ENCODE assay signal across 1 cellular context in the genomic region with DNA sequence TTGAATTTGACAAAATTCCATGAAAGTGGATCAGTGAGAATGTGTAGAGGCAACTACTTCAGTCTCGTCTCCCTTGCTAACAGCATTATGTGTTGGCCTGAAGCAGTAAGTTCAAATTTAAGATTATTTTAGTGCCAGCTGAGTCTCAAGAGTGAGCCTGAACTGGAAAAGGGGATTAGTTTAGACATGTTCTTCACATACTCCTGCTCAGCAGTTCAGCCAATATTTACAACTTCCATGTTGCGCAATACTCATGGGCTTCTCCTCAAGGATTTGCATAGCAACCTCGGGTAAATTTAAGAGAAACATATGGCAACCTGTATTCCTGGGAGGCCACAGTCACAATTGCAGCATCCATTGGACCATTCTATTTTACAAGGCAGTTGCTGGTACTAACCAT.
TF ChIP-seq lines count a peak whose summit lies in the region.

No MANE protein-coding gene starts in this region.

TF ChIP-seq in GM23338, 12 proteins besides CTCF, POLR2A, EP300 and RAD21 (continued from another document):
- TF ChIP-seq, protein P1, sequence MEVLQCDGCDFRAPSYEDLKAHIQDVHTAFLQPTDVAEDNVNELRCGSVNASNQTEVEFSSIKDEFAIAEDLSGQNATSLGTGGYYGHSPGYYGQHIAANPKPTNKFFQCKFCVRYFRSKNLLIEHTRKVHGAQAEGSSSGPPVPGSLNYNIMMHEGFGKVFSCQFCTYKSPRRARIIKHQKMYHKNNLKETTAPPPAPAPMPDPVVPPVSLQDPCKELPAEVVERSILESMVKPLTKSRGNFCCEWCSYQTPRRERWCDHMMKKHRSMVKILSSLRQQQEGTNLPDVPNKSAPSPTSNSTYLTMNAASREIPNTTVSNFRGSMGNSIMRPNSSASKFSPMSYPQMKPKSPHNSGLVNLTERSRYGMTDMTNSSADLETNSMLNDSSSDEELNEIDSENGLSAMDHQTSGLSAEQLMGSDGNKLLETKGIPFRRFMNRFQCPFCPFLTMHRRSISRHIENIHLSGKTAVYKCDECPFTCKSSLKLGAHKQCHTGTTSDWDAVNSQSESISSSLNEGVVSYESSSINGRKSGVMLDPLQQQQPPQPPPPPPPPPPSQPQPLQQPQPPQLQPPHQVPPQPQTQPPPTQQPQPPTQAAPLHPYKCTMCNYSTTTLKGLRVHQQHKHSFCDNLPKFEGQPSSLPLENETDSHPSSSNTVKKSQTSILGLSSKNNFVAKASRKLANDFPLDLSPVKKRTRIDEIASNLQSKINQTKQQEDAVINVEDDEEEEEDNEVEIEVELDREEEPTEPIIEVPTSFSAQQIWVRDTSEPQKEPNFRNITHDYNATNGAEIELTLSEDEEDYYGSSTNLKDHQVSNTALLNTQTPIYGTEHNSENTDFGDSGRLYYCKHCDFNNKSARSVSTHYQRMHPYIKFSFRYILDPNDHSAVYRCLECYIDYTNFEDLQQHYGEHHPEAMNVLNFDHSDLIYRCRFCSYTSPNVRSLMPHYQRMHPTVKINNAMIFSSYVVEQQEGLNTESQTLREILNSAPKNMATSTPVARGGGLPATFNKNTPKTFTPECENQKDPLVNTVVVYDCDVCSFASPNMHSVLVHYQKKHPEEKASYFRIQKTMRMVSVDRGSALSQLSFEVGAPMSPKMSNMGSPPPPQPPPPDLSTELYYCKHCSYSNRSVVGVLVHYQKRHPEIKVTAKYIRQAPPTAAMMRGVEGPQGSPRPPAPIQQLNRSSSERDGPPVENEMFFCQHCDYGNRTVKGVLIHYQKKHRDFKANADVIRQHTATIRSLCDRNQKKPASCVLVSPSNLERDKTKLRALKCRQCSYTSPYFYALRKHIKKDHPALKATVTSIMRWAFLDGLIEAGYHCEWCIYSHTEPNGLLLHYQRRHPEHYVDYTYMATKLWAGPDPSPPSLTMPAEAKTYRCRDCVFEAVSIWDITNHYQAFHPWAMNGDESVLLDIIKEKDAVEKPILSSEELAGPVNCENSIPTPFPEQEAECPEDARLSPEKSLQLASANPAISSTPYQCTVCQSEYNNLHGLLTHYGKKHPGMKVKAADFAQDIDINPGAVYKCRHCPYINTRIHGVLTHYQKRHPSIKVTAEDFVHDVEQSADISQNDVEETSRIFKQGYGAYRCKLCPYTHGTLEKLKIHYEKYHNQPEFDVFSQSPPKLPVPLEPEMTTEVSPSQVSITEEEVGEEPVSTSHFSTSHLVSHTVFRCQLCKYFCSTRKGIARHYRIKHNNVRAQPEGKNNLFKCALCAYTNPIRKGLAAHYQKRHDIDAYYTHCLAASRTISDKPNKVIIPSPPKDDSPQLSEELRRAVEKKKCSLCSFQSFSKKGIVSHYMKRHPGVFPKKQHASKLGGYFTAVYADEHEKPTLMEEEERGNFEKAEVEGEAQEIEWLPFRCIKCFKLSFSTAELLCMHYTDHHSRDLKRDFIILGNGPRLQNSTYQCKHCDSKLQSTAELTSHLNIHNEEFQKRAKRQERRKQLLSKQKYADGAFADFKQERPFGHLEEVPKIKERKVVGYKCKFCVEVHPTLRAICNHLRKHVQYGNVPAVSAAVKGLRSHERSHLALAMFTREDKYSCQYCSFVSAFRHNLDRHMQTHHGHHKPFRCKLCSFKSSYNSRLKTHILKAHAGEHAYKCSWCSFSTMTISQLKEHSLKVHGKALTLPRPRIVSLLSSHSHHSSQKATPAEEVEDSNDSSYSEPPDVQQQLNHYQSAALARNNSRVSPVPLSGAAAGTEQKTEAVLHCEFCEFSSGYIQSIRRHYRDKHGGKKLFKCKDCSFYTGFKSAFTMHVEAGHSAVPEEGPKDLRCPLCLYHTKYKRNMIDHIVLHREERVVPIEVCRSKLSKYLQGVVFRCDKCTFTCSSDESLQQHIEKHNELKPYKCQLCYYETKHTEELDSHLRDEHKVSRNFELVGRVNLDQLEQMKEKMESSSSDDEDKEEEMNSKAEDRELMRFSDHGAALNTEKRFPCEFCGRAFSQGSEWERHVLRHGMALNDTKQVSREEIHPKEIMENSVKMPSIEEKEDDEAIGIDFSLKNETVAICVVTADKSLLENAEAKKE (CRISPR knock-in tag; IDR thresholded peaks at IDR 0.05) = no peak
- TF ChIP-seq POLR2AphosphoS5 (IDR thresholded peaks at IDR 0.05; ENCODE audit: low read depth) (no peak), EZH2 (IDR thresholded peaks at IDR 0.05; ENCODE audit: low read depth, unreplicated experiment) (no peak), EZH2phosphoT487 (IDR thresholded peaks at IDR 0.05; ENCODE audit: unreplicated experiment) (no peak), NANOG (IDR thresholded peaks at IDR 0.05; ENCODE audit: borderline replicate concordance) (no peak), CREB1 (CRISPR knock-in tag; IDR thresholded peaks at IDR 0.05; ENCODE audit: low read depth) (no peak), ZNF114 (CRISPR knock-in tag; IDR thresholded peaks at IDR 0.05) (no peak), STAT1 (IDR thresholded peaks at IDR 0.05; ENCODE audit: unreplicated experiment) (no peak)
